Comparison of ENCODE assay signal across 8 cellular contexts in the genomic region with DNA sequence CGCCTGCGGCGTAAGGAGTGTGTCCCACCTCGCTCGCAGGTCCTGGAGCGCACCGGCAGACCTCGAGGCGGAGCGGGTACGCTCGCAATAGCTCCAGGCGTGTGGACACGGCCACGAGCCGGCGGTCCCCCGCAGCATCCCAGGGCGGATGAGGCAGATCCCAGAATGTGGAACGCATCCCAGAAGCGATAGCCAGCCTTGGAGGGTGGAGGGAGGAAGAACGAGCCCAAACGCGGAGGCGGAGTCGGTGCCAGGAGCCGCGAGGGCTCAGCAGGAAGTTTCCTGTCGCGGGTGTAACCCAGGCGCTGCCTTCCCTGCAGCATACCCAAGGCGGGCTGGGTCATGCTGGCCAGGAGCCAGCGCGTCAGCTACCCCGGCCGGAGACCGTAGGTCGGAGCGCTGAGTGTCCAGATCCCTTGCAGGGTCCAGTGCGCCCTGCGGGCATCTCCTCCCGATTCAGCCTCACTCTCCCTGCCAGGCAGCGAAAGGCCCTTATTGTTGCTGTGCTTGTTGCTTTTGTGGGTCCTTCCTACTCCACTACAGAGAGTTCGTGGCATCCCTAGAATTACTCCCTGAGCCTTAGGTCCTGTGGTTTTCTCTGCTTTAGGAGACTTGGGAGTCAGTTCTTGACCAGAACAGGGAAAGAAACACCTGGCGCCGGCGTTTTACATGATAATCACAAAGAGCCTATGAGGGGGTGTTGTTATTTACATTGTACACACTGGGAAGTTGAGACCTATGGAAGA. TPM values are rescaled to one million over a fixed set of nuclear protein-coding genes. Genes with fewer than 3 reads are reported as not detected.
DNase-seq lines count a peak whose midpoint lies in the region; ATAC-seq and TF ChIP-seq lines count a peak whose summit lies in the region.

No MANE protein-coding gene starts in this region.

- H3K27ac Mint-ChIP-seq in activated T-helper 17 cell treated with anti-CD3 and anti-CD28 coated beads, Interleukin-2, amount 50 U/mL, for 72 hours = no peak overlapping the region

- peak overlapping the region in 1 of 2 donors; percentile 24 for H3K4me3 ChIP-seq in foreskin fibroblast (ENCODE audit: low read depth in 1 of 2, low read length in 2 of 2)
- peak overlapping the region; percentile 38 to 46 for H3K4me3 ChIP-seq in neutrophil (ENCODE audit: low read depth in 1 of 2, low read length in 1 of 2)
- H3K4me3 ChIP-seq in vagina = peak overlapping the region; percentile 32 to 43

- peaks cover 22% of the 10 kb centered on the region for H3K27me3 Mint-ChIP-seq in activated T-helper 17 cell treated with anti-CD3 and anti-CD28 coated beads, Interleukin-2, amount 50 U/mL, for 72 hours

- no peak for TF ChIP-seq POLR2A in vagina (IDR thresholded peaks at IDR 0.05)

- peak; percentile 74 for ATAC-seq in activated T-helper 17 cell treated with anti-CD3 and anti-CD28 coated beads, Interleukin-2, amount 50 U/mL, for 72 hours (replicated peaks)
- ATAC-seq in HG02759 (IDR thresholded peaks at IDR 0.05; ENCODE audit: unreplicated experiment) (no peak), GM19397 (IDR thresholded peaks at IDR 0.05; ENCODE audit: unreplicated experiment) (no peak)

- peak overlapping the region; percentile 80 for H3K4me3 Mint-ChIP-seq in activated T-helper 17 cell treated with anti-CD3 and anti-CD28 coated beads, Interleukin-2, amount 50 U/mL, for 72 hours

- no peaks in the 10 kb centered on the region for H3K36me3 ChIP-seq in neutrophil
- no peaks in the 10 kb centered on the region for H3K36me3 ChIP-seq in vagina

- intact Hi-C loops in vagina (cut with DNase I) = no loop called here

- H3K27ac ChIP-seq in neutrophil (no peak overlapping the region), vagina (no peak overlapping the region)

- peaks cover 8 to 12% of the 10 kb centered on the region in 2 experiments for H3K4me1 ChIP-seq in neutrophil (ENCODE audit: control insufficient read depth in 1 of 2, insufficient read depth in 1 of 2, low read depth in 1 of 2, low read length in 1 of 2)
- peaks cover 10% of the 10 kb centered on the region for H3K4me1 ChIP-seq in vagina

- no peaks in the 10 kb centered on the region for H3K9me3 ChIP-seq in neutrophil
- H3K9me3 ChIP-seq in vagina = no peaks in the 10 kb centered on the region

- no peaks in the 10 kb centered on the region for H3K36me3 Mint-ChIP-seq in activated T-helper 17 cell treated with anti-CD3 and anti-CD28 coated beads, Interleukin-2, amount 50 U/mL, for 72 hours (ENCODE audit: low read depth)

- DNase-seq in AG08395 (ENCODE audit: low spot score) (peak; percentile 32), NCI-H2107 (lab: John Stamatoyannopoulos, UW) (peak; percentile 17), foreskin fibroblast (peak; percentile 9 to 58), vagina (ENCODE audit: extremely low spot score in 2 of 2) (peak in 1 of 2 donors; percentile 84)

- no peak for TF ChIP-seq CTCF in foreskin fibroblast (IDR thresholded peaks at IDR 0.05; ENCODE audit: low read depth, low read length)
- no peak for TF ChIP-seq CTCF in neutrophil (IDR thresholded peaks at IDR 0.05)
- no peak for TF ChIP-seq CTCF in vagina (IDR thresholded peaks at IDR 0.05)

- H3K4me1 Mint-ChIP-seq in activated T-helper 17 cell treated with anti-CD3 and anti-CD28 coated beads, Interleukin-2, amount 50 U/mL, for 72 hours = no peaks in the 10 kb centered on the region

- H3K27me3 ChIP-seq in neutrophil = peaks cover 17% of the 10 kb centered on the region
- no peaks in the 10 kb centered on the region for H3K27me3 ChIP-seq in vagina

- no peaks in the 10 kb centered on the region for H3K9me3 Mint-ChIP-seq in activated T-helper 17 cell treated with anti-CD3 and anti-CD28 coated beads, Interleukin-2, amount 50 U/mL, for 72 hours

RNA-seq across cellular contexts. Expression of a gene that starts 27.7 kb away (rescaled TPM):
- total RNA-seq in activated T-helper 17 cell treated with anti-CD3 and anti-CD28 coated beads, Interleukin-2, amount 50 U/mL, for 72 hours = not detected
- total RNA-seq in vagina = not detected

RNA-seq across cellular contexts. Expression of a gene that starts 31.4 kb away (rescaled TPM):
- under 1 TPM; 0.26 to 0.58 TPM for total RNA-seq in activated T-helper 17 cell treated with anti-CD3 and anti-CD28 coated beads, Interleukin-2, amount 50 U/mL, for 72 hours
- total RNA-seq in vagina = 0.74 TPM
